ENCODE assay signal across 1 cellular context in the genomic region with DNA sequence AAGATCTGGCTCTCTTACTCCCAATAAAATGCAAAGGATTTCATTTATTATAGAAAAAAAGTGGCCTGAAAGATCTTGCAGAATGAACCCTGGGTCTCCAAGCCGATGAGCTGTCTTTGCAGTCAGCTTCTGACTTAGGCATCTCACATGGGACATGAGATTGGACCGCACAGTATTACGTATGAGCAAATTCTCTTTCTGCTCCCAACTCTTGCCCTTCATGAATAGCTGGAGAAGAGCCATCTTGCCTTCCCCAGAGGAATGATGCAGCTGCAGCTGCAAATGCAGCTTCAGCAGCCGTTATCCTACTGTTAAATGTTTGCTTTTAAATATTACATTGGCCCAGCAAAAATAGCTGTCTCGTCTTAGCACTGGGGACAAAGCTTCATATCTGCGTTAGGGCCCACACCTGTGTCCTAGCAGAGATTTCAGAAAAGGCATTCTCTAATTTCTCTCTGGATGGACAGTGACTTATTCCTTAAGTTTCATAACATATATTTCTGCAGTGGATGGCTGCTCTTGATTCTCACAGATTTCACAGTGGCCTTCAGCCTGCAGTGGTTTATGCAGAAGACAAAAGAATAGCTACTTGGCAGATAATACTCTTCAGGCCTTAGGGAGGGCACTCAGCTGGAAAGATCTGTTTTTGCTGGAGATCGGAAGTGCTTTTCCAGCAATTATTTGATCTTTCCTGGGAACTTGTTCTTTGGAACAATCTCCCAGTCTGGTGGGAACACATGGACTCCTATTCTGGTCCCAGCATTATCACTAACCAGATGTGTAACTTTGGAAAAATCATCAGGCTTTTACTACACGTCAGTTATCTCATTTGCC.
TF ChIP-seq lines count a peak whose summit lies in the region.

No MANE protein-coding gene starts in this region.

TF ChIP-seq in SK-N-SH, 30 proteins besides CTCF, POLR2A, EP300 and RAD21 (continued from another document):
- TF ChIP-seq, protein P1, sequence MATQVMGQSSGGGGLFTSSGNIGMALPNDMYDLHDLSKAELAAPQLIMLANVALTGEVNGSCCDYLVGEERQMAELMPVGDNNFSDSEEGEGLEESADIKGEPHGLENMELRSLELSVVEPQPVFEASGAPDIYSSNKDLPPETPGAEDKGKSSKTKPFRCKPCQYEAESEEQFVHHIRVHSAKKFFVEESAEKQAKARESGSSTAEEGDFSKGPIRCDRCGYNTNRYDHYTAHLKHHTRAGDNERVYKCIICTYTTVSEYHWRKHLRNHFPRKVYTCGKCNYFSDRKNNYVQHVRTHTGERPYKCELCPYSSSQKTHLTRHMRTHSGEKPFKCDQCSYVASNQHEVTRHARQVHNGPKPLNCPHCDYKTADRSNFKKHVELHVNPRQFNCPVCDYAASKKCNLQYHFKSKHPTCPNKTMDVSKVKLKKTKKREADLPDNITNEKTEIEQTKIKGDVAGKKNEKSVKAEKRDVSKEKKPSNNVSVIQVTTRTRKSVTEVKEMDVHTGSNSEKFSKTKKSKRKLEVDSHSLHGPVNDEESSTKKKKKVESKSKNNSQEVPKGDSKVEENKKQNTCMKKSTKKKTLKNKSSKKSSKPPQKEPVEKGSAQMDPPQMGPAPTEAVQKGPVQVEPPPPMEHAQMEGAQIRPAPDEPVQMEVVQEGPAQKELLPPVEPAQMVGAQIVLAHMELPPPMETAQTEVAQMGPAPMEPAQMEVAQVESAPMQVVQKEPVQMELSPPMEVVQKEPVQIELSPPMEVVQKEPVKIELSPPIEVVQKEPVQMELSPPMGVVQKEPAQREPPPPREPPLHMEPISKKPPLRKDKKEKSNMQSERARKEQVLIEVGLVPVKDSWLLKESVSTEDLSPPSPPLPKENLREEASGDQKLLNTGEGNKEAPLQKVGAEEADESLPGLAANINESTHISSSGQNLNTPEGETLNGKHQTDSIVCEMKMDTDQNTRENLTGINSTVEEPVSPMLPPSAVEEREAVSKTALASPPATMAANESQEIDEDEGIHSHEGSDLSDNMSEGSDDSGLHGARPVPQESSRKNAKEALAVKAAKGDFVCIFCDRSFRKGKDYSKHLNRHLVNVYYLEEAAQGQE (IDR thresholded peaks at IDR 0.05; ENCODE audit: low read depth, low read length) = no peak
